ENCODE assay signal across 29 cellular contexts in the genomic region with DNA sequence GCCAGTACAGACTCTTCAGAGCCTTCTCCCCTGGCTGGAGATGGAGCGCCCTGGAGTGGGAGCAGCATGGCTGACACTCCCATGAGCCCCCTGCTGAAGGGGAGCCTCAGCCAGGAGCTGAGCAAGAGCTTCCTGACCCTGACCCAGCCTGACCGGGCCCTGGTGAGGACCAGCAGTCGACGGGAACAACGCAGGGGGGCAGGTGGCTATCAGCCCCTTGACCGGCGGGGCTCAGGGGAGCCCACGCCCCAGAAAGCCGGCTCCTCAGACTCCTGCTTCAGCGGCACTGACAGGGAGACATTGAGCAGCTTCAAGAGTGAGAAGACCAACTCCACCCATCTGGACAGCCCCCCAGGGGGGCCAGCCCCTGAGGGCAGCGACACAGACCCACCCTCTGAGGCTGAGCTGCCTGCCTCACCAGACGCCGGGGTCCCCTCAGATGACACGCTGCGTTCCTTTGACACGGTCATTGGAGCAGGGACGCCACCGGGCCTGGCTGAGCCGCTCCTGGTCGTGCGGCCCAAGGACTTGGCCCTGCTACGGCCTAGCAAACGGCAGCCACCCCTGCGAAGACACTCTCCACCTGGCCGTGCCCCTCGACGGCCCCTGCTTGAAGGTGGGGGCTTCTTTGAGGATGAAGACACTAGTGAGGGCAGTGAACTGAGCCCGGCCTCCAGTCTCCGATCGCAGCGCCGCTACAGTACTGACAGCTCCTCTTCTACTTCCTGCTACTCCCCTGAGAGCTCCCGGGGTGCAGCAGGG. TPM values are rescaled to one million over a fixed set of nuclear protein-coding genes. Genes with fewer than 3 reads are reported as not detected.
DNase-seq lines count a peak whose midpoint lies in the region; ATAC-seq and TF ChIP-seq lines count a peak whose summit lies in the region.
"Had no signal": no experiment of that assay in that cellular context is flagged by ENCODE, and none has a peak within 500 bp of the region (broad histone marks: within the 10 kb centered on the region; RNA-seq: fewer than 3 reads in every experiment).

No MANE protein-coding gene starts in this region.

- CTCF ChIA-PET in OCI-LY7 (lab: Charles Lee; ENCODE audit: unreplicated experiment) (no interaction called here), SK-N-SH (lab: Yijun Ruan, JAX) (interaction anchor here (0.9 to 4.9 kb wide), 4 partner anchors 8 to 45 kb away, joined by 3 to 18 read pairs (median 10); a partner anchor contains a TSS)

- H3K27me3 Mint-ChIP-seq in natural killer cell (ENCODE audit: low read depth in 2 of 2), result no peaks in the 10 kb centered on the region
- no peaks in the 10 kb centered on the region for H3K27me3 Mint-ChIP-seq in natural killer cell treated with Interleukin-12 subunit alpha and Interleukin-12 subunit beta and Interleukin-15 and Interleukin-18, amount 100 ng/mL, for 72 hours
- no peaks in the 10 kb centered on the region for H3K27me3 Mint-ChIP-seq in central memory CD8-positive, alpha-beta T cell
- no peaks in the 10 kb centered on the region for H3K27me3 Mint-ChIP-seq in stimulated activated naive CD8-positive, alpha-beta T cell treated with anti-CD3 and anti-CD28 coated beads, Interleukin-15, amount 100 ng/mL, for 72 hours
- H3K27me3 Mint-ChIP-seq: activated B cell treated with CpG ODN at 0.5 μM for 24 hours; activated CD4-positive, alpha-beta memory T cell treated with anti-CD3 and anti-CD28 coated beads, Interleukin-2, amount 10 ng/mL, durations not matched to agents 7 days and 5 days; activated naive CD8-positive, alpha-beta T cell treated with anti-CD3 and anti-CD28 coated beads, Interleukin-2, amount 10 ng/mL, durations not matched to agents 7 days and 5 days; stimulated activated memory B cell treated with anti-CD40 and anti-IgM and Interleukin-4, amounts not matched to agents 10 μg/mL and 1 μg/mL and 100 μg/mL, for 72 hours had no signal

- H3K4me3 Mint-ChIP-seq in natural killer cell, result peak overlapping the region; percentile 42
- H3K4me3 Mint-ChIP-seq in natural killer cell treated with Interleukin-12 subunit alpha and Interleukin-12 subunit beta and Interleukin-15 and Interleukin-18, amount 100 ng/mL, for 72 hours, result no peak overlapping the region
- H3K4me3 Mint-ChIP-seq in central memory CD8-positive, alpha-beta T cell, result peak overlapping the region; percentile 96
- H3K4me3 Mint-ChIP-seq in stimulated activated naive CD8-positive, alpha-beta T cell treated with anti-CD3 and anti-CD28 coated beads, Interleukin-15, amount 100 ng/mL, for 72 hours, result peak overlapping the region; percentile 98 to 99

- TF ChIP-seq CTCF in natural killer cell (IDR thresholded peaks at IDR 0.05), result no peak
- no peak for TF ChIP-seq CTCF in OCI-LY7 (conservative IDR thresholded peaks at IDR 0.05; ENCODE audit: low read length)
- TF ChIP-seq CTCF in SK-N-SH (IDR thresholded peaks at IDR 0.05), result no peak

- H3K79me2 ChIP-seq in OCI-LY7 (ENCODE audit: insufficient read depth, low read depth, low read length) (peaks cover 40% of the 10 kb centered on the region), SK-N-SH (ENCODE audit: insufficient read depth) (peaks cover 72% of the 10 kb centered on the region)

- 94% methylated on average over 22 of the region's 33 CpGs for WGBS in SK-N-SH (ENCODE audit: low lambda C conversion rate)

- H4K20me1 ChIP-seq in OCI-LY7 (ENCODE audit: insufficient read depth, low read length), result no peaks in the 10 kb centered on the region
- H4K20me1 ChIP-seq in SK-N-SH (ENCODE audit: insufficient read depth), result peaks cover 23% of the 10 kb centered on the region

- H3K36me3 ChIP-seq in OCI-LY7 (ENCODE audit: insufficient read depth, low read length), result peaks cover 59% of the 10 kb centered on the region
- peaks cover 11 to 57% of the 10 kb centered on the region in 2 experiments for H3K36me3 ChIP-seq in SK-N-SH (replicated peaks in 1 of 2; ENCODE audit: control insufficient read depth in 1 of 2, insufficient read depth in 2 of 2, low read length in 1 of 2)

- H3K27ac ChIP-seq in OCI-LY7 (ENCODE audit: low read depth, low read length, poor library complexity, severe bottlenecking), result no peak overlapping the region
- no peak overlapping the region for H3K27ac ChIP-seq in SK-N-SH (ENCODE audit: low read depth in 2 of 2, low read length in 1 of 2)
- H3K27ac ChIP-seq: foreskin keratinocyte had no signal

- BruUV-seq in OCI-LY7 (replicated peaks; lab: Mats Ljungman, UMichigan), result no TSS peak

- intact Hi-C loops in natural killer cell (cut with micrococcal nuclease), result loop anchor here (5.0 kb wide), 1 partner anchor 34 kb away; no protein-coding TSS in a partner anchor
- intact Hi-C loops in OCI-LY7 (cut with micrococcal nuclease; ENCODE audit: unreplicated experiment), result no loop called here

- ATAC-seq in natural killer cell, result no peak
- ATAC-seq in natural killer cell treated with Interleukin-12 subunit alpha and Interleukin-12 subunit beta and Interleukin-15 and Interleukin-18, amount 100 ng/mL, for 72 hours, result no peak
- no peak for ATAC-seq in central memory CD8-positive, alpha-beta T cell (replicated peaks; ENCODE audit: extremely low read depth, poor library complexity, severe bottlenecking)
- ATAC-seq in stimulated activated naive CD8-positive, alpha-beta T cell treated with anti-CD3 and anti-CD28 coated beads, Interleukin-15, amount 100 ng/mL, for 72 hours, result no peak
- ATAC-seq: foreskin keratinocyte; left colon; stimulated activated memory B cell treated with anti-CD40 and anti-IgM and Interleukin-4, amounts not matched to agents 10 μg/mL and 1 μg/mL and 100 μg/mL, for 72 hours had no signal

- no peaks in the 10 kb centered on the region for H3K27me3 ChIP-seq in SK-N-SH (ENCODE audit: insufficient read depth)
- H3K27me3 ChIP-seq: foreskin keratinocyte had no signal

- no peak overlapping the region for H2AFZ ChIP-seq in OCI-LY7 (ENCODE audit: low read length)
- H2AFZ ChIP-seq in SK-N-SH (ENCODE audit: low read depth), result no peak overlapping the region

- H3K36me3 Mint-ChIP-seq in natural killer cell, result no peaks in the 10 kb centered on the region
- peaks cover 6% of the 10 kb centered on the region for H3K36me3 Mint-ChIP-seq in natural killer cell treated with Interleukin-12 subunit alpha and Interleukin-12 subunit beta and Interleukin-15 and Interleukin-18, amount 100 ng/mL, for 72 hours
- H3K36me3 Mint-ChIP-seq in central memory CD8-positive, alpha-beta T cell (ENCODE audit: insufficient read depth), result peaks cover 31% of the 10 kb centered on the region

- H3K9me3 ChIP-seq in OCI-LY7 (ENCODE audit: low read length) (no peaks in the 10 kb centered on the region), SK-N-SH (no peaks in the 10 kb centered on the region)

- peak overlapping the region in 1 of 2 donors; percentile 42 for H3K27ac Mint-ChIP-seq in natural killer cell
- no peak overlapping the region for H3K27ac Mint-ChIP-seq in natural killer cell treated with Interleukin-12 subunit alpha and Interleukin-12 subunit beta and Interleukin-15 and Interleukin-18, amount 100 ng/mL, for 72 hours
- H3K27ac Mint-ChIP-seq in central memory CD8-positive, alpha-beta T cell (ENCODE audit: low read depth), result no peak overlapping the region
- peak overlapping the region; percentile 91 to 92 for H3K27ac Mint-ChIP-seq in stimulated activated naive CD8-positive, alpha-beta T cell treated with anti-CD3 and anti-CD28 coated beads, Interleukin-15, amount 100 ng/mL, for 72 hours
- H3K27ac Mint-ChIP-seq: activated B cell treated with CpG ODN at 0.5 μM for 24 hours, HFFc6 had no signal

- peaks cover 23% of the 10 kb centered on the region for H3K4me1 ChIP-seq in OCI-LY7 (ENCODE audit: insufficient read depth, low read length, poor library complexity, severe bottlenecking)
- peaks cover 0 to 16% of the 10 kb centered on the region in 2 experiments; a peak in 1 of 4 replicates for H3K4me1 ChIP-seq in SK-N-SH (ENCODE audit: control insufficient read depth in 1 of 2, insufficient read depth in 2 of 2, low read depth in 1 of 2, low read length in 1 of 2)
- H3K4me1 ChIP-seq: foreskin keratinocyte had no signal

- no peak for TF ChIP-seq EP300 in SK-N-SH (IDR thresholded peaks at IDR 0.05; ENCODE audit: borderline replicate concordance in 1 of 2, low read depth in 1 of 2, low read length in 1 of 2)

- no peak for TF ChIP-seq RAD21 in SK-N-SH (IDR thresholded peaks at IDR 0.05; ENCODE audit: low read length)

- DNase-seq in natural killer cell (no peak), OCI-LY7 (ENCODE audit: low spot score) (no peak), SK-N-SH (no peak), SW480 (ENCODE audit: low spot score) (no peak), NCI-H187 treated with DMSO at 0.1 percent for 48 hours (lab: John Stamatoyannopoulos, UW) (no peak)
- DNase-seq in natural killer cell treated with Interleukin-12 subunit alpha and Interleukin-12 subunit beta and Interleukin-15 and Interleukin-18, amount 100 ng/mL, for 72 hours (ENCODE audit: low spot score), result no peak
- DNase-seq in central memory CD8-positive, alpha-beta T cell (ENCODE audit: low spot score in 2 of 2), result no peak
- DNase-seq in stimulated activated naive CD8-positive, alpha-beta T cell treated with anti-CD3 and anti-CD28 coated beads, Interleukin-15, amount 100 ng/mL, for 72 hours, result no peak
- DNase-seq: activated B cell treated with CpG ODN at 0.5 μM for 24 hours; activated CD4-positive, alpha-beta memory T cell treated with anti-CD3 and anti-CD28 coated beads, Interleukin-2, amount 10 ng/mL, durations not matched to agents 7 days and 5 days; activated naive CD8-positive, alpha-beta T cell treated with anti-CD3 and anti-CD28 coated beads, Interleukin-2, amount 10 ng/mL, durations not matched to agents 7 days and 5 days; activated T-cell treated with anti-CD3 and anti-CD28 coated beads, Interleukin-2, amount 50 U/mL, for 1 hour; effector CD4-positive, alpha-beta T cell; erythroblast; foreskin keratinocyte; HFFc6; left colon; mesendoderm; MM.1S; NCI-H1436; NCI-H2107; NCI-H446; NCI-H82; retina; Right ventricle myocardium superior; stimulated activated CD4-positive, alpha-beta T cell treated with anti-CD3 and anti-CD28 coated beads, Interleukin-2, amount 100 ng/mL, for 48 hours had no signal

- H3K4me3 ChIP-seq in OCI-LY7 (ENCODE audit: low read depth, low read length, poor library complexity, severe bottlenecking) (no peak overlapping the region), SK-N-SH (ENCODE audit: low read depth in 2 of 2, low read length in 1 of 2) (no peak overlapping the region; a peak in 1 of 4 replicates)

- H3K9ac ChIP-seq in SK-N-SH, result no peak overlapping the region

- H3K4me2 ChIP-seq in OCI-LY7 (ENCODE audit: low read length), result peak overlapping the region; percentile 6; the same call in 1 of the 2 replicates
- no peak overlapping the region for H3K4me2 ChIP-seq in SK-N-SH

- no peaks in the 10 kb centered on the region for H3K9me3 Mint-ChIP-seq in natural killer cell
- H3K9me3 Mint-ChIP-seq in natural killer cell treated with Interleukin-12 subunit alpha and Interleukin-12 subunit beta and Interleukin-15 and Interleukin-18, amount 100 ng/mL, for 72 hours, result no peaks in the 10 kb centered on the region
- H3K9me3 Mint-ChIP-seq in central memory CD8-positive, alpha-beta T cell, result no peaks in the 10 kb centered on the region
- no peaks in the 10 kb centered on the region for H3K9me3 Mint-ChIP-seq in stimulated activated naive CD8-positive, alpha-beta T cell treated with anti-CD3 and anti-CD28 coated beads, Interleukin-15, amount 100 ng/mL, for 72 hours
- H3K9me3 Mint-ChIP-seq: activated B cell treated with CpG ODN at 0.5 μM for 24 hours; activated CD4-positive, alpha-beta memory T cell treated with anti-CD3 and anti-CD28 coated beads, Interleukin-2, amount 10 ng/mL, durations not matched to agents 7 days and 5 days; activated naive CD8-positive, alpha-beta T cell treated with anti-CD3 and anti-CD28 coated beads, Interleukin-2, amount 10 ng/mL, durations not matched to agents 7 days and 5 days; HFFc6; stimulated activated memory B cell treated with anti-CD40 and anti-IgM and Interleukin-4, amounts not matched to agents 10 μg/mL and 1 μg/mL and 100 μg/mL, for 72 hours had no signal

- POLR2A ChIA-PET in OCI-LY7 (lab: Charles Lee), result no interaction called here
- POLR2A ChIA-PET in SK-N-SH (lab: Yijun Ruan, JAX), result interaction anchor here (1.1 kb wide), 1 partner anchor 23 kb away, joined by 3 read pairs; no protein-coding TSS in a partner anchor

- H3K4me1 Mint-ChIP-seq in natural killer cell, result peaks cover 17 to 33% of the 10 kb centered on the region in 2 donors
- peaks cover 13 to 27% of the 10 kb centered on the region in 2 donors for H3K4me1 Mint-ChIP-seq in natural killer cell treated with Interleukin-12 subunit alpha and Interleukin-12 subunit beta and Interleukin-15 and Interleukin-18, amount 100 ng/mL, for 72 hours (ENCODE audit: low read depth in 2 of 2)
- peaks cover 26% of the 10 kb centered on the region for H3K4me1 Mint-ChIP-seq in central memory CD8-positive, alpha-beta T cell
- peaks cover 52% of the 10 kb centered on the region for H3K4me1 Mint-ChIP-seq in stimulated activated naive CD8-positive, alpha-beta T cell treated with anti-CD3 and anti-CD28 coated beads, Interleukin-15, amount 100 ng/mL, for 72 hours

- H3K9me2 ChIP-seq in OCI-LY7 (ENCODE audit: insufficient read depth, low read length) (no peaks in the 10 kb centered on the region), SK-N-SH (no peaks in the 10 kb centered on the region)

- H3F3A ChIP-seq in SK-N-SH (replicated peaks; ENCODE audit: insufficient read depth), result peaks cover 4% of the 10 kb centered on the region

RNA-seq across cellular contexts. Expression of a gene that starts 2.6 kb away (rescaled TPM):
- 100 to 1,000 TPM; 101 to 105 (median 102) TPM for total RNA-seq in natural killer cell
- 10 to 100 TPM; 65.1 to 96.9 TPM for total RNA-seq in natural killer cell treated with Interleukin-12 subunit alpha and Interleukin-12 subunit beta and Interleukin-15 and Interleukin-18, amount 100 ng/mL, for 72 hours
- total RNA-seq in OCI-LY7 (2014; rRNA removed; shearing (Covaris generic)), result 29.9 and 36.2 TPM in 2 replicates
- total RNA-seq in OCI-LY7 (2022), result 66.7 and 70.7 TPM in 2 replicates
- 23.8 and 33.7 TPM in 2 replicates for polyA plus RNA-seq in SK-N-SH (2012; rRNA removed)
- polyA plus RNA-seq in SK-N-SH (2012; cell fraction: cytosol; rRNA removed), result 7.5 and 14.8 TPM in 2 replicates
- polyA plus RNA-seq in SK-N-SH (2012; cell fraction: nucleus; rRNA removed), result 88.7 and 115 TPM in 2 replicates

RNA-seq across cellular contexts. Expression of a gene that starts 4.2 kb away (rescaled TPM):
- total RNA-seq in natural killer cell (10 to 100 TPM; 85.3 to 94.5 (median 94.0) TPM), OCI-LY7 (2022) (50.6 and 53.2 TPM in 2 replicates)
- total RNA-seq in natural killer cell treated with Interleukin-12 subunit alpha and Interleukin-12 subunit beta and Interleukin-15 and Interleukin-18, amount 100 ng/mL, for 72 hours, result 10 to 100 TPM; 81.1 to 83.3 TPM
- 32.0 and 33.4 TPM in 2 replicates for total RNA-seq in OCI-LY7 (2014; rRNA removed; shearing (Covaris generic))
- 28.9 and 31.1 TPM in 2 replicates for polyA plus RNA-seq in SK-N-SH (2012; rRNA removed)
- polyA plus RNA-seq in SK-N-SH (2012; cell fraction: cytosol; rRNA removed), result 10.6 and 16.9 TPM in 2 replicates
- 63.4 and 87.5 TPM in 2 replicates for polyA plus RNA-seq in SK-N-SH (2012; cell fraction: nucleus; rRNA removed)

RNA-seq across cellular contexts. Expression of a gene that starts 19.7 kb away (rescaled TPM):
- total RNA-seq in natural killer cell (100 to 1,000 TPM; 520 to 776 (median 743) TPM), OCI-LY7 (2022) (156 and 160 TPM in 2 replicates)
- total RNA-seq in natural killer cell treated with Interleukin-12 subunit alpha and Interleukin-12 subunit beta and Interleukin-15 and Interleukin-18, amount 100 ng/mL, for 72 hours, result 100 to 1,000 TPM; 139 to 140 TPM
- total RNA-seq in OCI-LY7 (2014; rRNA removed; shearing (Covaris generic)), result 57.6 and 95.4 TPM in 2 replicates
- 15.1 and 18.7 TPM in 2 replicates for polyA plus RNA-seq in SK-N-SH (2012; rRNA removed)
- polyA plus RNA-seq in SK-N-SH (2012; cell fraction: cytosol; rRNA removed), result 6.6 and 12.1 TPM in 2 replicates
- polyA plus RNA-seq in SK-N-SH (2012; cell fraction: nucleus; rRNA removed), result 31.5 and 61.6 TPM in 2 replicates

RNA-seq across cellular contexts. Expression of a gene that starts 22.6 kb away (rescaled TPM):
- 10 to 100 TPM in 1 of 3 donors, 1 to 10 TPM in 2; 6.3 to 11.2 (median 7.1) TPM for total RNA-seq in natural killer cell
- 1 to 10 TPM; 2.3 to 2.8 TPM for total RNA-seq in natural killer cell treated with Interleukin-12 subunit alpha and Interleukin-12 subunit beta and Interleukin-15 and Interleukin-18, amount 100 ng/mL, for 72 hours
- 1.4 TPM in 1 of 2 replicates, not detected in the other for total RNA-seq in OCI-LY7 (2014; rRNA removed; shearing (Covaris generic))
- total RNA-seq in OCI-LY7 (2022), result 0.68 and 1.6 TPM in 2 replicates
- polyA plus RNA-seq in SK-N-SH (2012; rRNA removed), result 0.34 and 0.58 TPM in 2 replicates
- polyA plus RNA-seq in SK-N-SH (2012; cell fraction: cytosol; rRNA removed), result 0.09 and 0.26 TPM in 2 replicates
- polyA plus RNA-seq in SK-N-SH (2012; cell fraction: nucleus; rRNA removed), result 1.4 and 3.2 TPM in 2 replicates
- total RNA-seq: myocyte, osteocyte had no signal

RNA-seq across cellular contexts. Expression of a gene that starts 42.3 kb away (rescaled TPM):
- total RNA-seq in natural killer cell, result 100 to 1,000 TPM; 129 to 137 (median 135) TPM
- 100 to 1,000 TPM; 156 to 188 TPM for total RNA-seq in natural killer cell treated with Interleukin-12 subunit alpha and Interleukin-12 subunit beta and Interleukin-15 and Interleukin-18, amount 100 ng/mL, for 72 hours
- total RNA-seq in OCI-LY7 (2014; rRNA removed; shearing (Covaris generic)), result 59.6 and 59.7 TPM in 2 replicates
- 71.6 and 80.3 TPM in 2 replicates for total RNA-seq in OCI-LY7 (2022)
- polyA plus RNA-seq in SK-N-SH (2012; rRNA removed), result 35.1 and 48.7 TPM in 2 replicates
- polyA plus RNA-seq in SK-N-SH (2012; cell fraction: cytosol; rRNA removed), result 17.6 and 25.5 TPM in 2 replicates
- polyA plus RNA-seq in SK-N-SH (2012; cell fraction: nucleus; rRNA removed), result 163 and 263 TPM in 2 replicates

Comparison
In these comparisons a context has a peak if more than half of its experiments do, and no peak if none do; other contexts are left out.
1. H3K27ac Mint-ChIP-seq: peak in stimulated activated naive CD8-positive, alpha-beta T cell treated with anti-CD3 and anti-CD28 coated beads, Interleukin-15, amount 100 ng/mL, for 72 hours (2 of 2); none in natural killer cell treated with Interleukin-12 subunit alpha and Interleukin-12 subunit beta and Interleukin-15 and Interleukin-18, amount 100 ng/mL, for 72 hours (0 of 2) and central memory CD8-positive, alpha-beta T cell (single experiment).